20 cellular contexts compared by ENCODE assay signal in genomic region chr7:22633286-22633953, GRCh38.
"Had no signal": no experiment of that assay in that cellular context is flagged by ENCODE, and none has a peak within 500 bp of the region (broad histone marks: within the 10 kb centered on the region; RNA-seq: fewer than 3 reads in every experiment).

No MANE protein-coding gene starts in this region.

- H3K4me1 ChIP-seq: body of pancreas, pancreas had no signal

- H3K36me3 ChIP-seq: neural progenitor cell, pancreas, sigmoid colon, tibial nerve had no signal

- DNase-seq: activated CD8-positive, alpha-beta memory T cell treated with anti-CD3 and anti-CD28 coated beads for 24 hours; activated CD8-positive, alpha-beta memory T cell treated with anti-CD3 and anti-CD28 coated beads, Interleukin-2, amount 50 U/mL, for 48 hours; activated gamma-delta T cell treated with Interleukin-2 at 50 U/mL for 16 hours; body of pancreas; caudate nucleus; dorsolateral prefrontal cortex; pancreas; sigmoid colon; stimulated activated CD4-positive, alpha-beta T cell treated with anti-CD3 and anti-CD28 coated beads, Interleukin-12 subunit alpha, Interleukin-12 subunit beta, amount 100 ng/mL, for 4 hours; stimulated activated CD4-positive, alpha-beta T cell treated with anti-CD3 and anti-CD28 coated beads, Interleukin-1b, Interleukin-23, amount 100 ng/mL, for 48 hours; stimulated activated naive CD8-positive, alpha-beta T cell treated with anti-CD3 and anti-CD28 coated beads, Interleukin-15, Interleukin-2, amounts not matched to agents 100 U/mL and 50 U/mL, for 24 hours; substantia nigra had no signal

- H3K4me1 Mint-ChIP-seq: memory B cell had no signal

- H3K27ac ChIP-seq: body of pancreas, dorsolateral prefrontal cortex, epithelial cell of prostate, neural progenitor cell, pancreas had no signal

- H3K27ac Mint-ChIP-seq: activated naive CD4-positive, alpha-beta T cell treated with anti-CD3 and anti-CD28 coated beads, Interleukin-2, amount 50 U/mL, for 72 hours; activated T-helper 1 cell treated with anti-CD3 and anti-CD28 coated beads, Interleukin-12 subunit alpha, Interleukin-12 subunit beta, Interleukin-2, Interleukin-4 antibody, amounts not matched to agents 30 ng/mL and 10 ng/mL and 1 ng/mL, durations not matched to agents 14 hours and 24 hours and 36 hours; memory B cell; neural progenitor cell; T-helper 1 cell treated with Interleukin-12 subunit alpha and Interleukin-12 subunit beta and Interleukin-4 antibody, amounts not matched to agents 30 μg/mL and 1 μg/mL, for 36 hours had no signal

- H3K27me3 Mint-ChIP-seq: memory B cell had no signal

- ATAC-seq: activated CD4-positive, CD25-positive, alpha-beta regulatory T cell treated with anti-CD3 and anti-CD28 coated beads, Interleukin-2, amount 50 U/mL, for 24 hours; activated naive CD4-positive, alpha-beta T cell treated with anti-CD3 and anti-CD28 coated beads, Interleukin-2, amount 50 U/mL, for 72 hours; body of pancreas; pancreas; stimulated activated naive CD8-positive, alpha-beta T cell treated with anti-CD3 and anti-CD28 coated beads, Interleukin-15, Interleukin-2, amounts not matched to agents 100 U/mL and 50 U/mL, for 24 hours had no signal

- H3K4me2 ChIP-seq: neural progenitor cell had no signal

- H3K4me3 Mint-ChIP-seq: activated T-helper 1 cell treated with anti-CD3 and anti-CD28 coated beads, Interleukin-12 subunit alpha, Interleukin-12 subunit beta, Interleukin-2, Interleukin-4 antibody, amounts not matched to agents 30 ng/mL and 10 ng/mL and 1 ng/mL, durations not matched to agents 14 hours and 24 hours and 36 hours; memory B cell; neural progenitor cell; T-helper 1 cell treated with Interleukin-12 subunit alpha and Interleukin-12 subunit beta and Interleukin-4 antibody, amounts not matched to agents 30 μg/mL and 1 μg/mL, for 36 hours had no signal

- H2AFZ ChIP-seq: neural progenitor cell had no signal

- H3K9me3 Mint-ChIP-seq: activated naive CD4-positive, alpha-beta T cell treated with anti-CD3 and anti-CD28 coated beads, Interleukin-2, amount 50 U/mL, for 72 hours; activated T-helper 1 cell treated with anti-CD3 and anti-CD28 coated beads, Interleukin-12 subunit alpha, Interleukin-12 subunit beta, Interleukin-2, Interleukin-4 antibody, amounts not matched to agents 30 ng/mL and 10 ng/mL and 1 ng/mL, durations not matched to agents 14 hours and 24 hours and 36 hours; memory B cell; neural progenitor cell; T-helper 1 cell treated with Interleukin-12 subunit alpha and Interleukin-12 subunit beta and Interleukin-4 antibody, amounts not matched to agents 30 μg/mL and 1 μg/mL, for 36 hours had no signal

- H3K9me3 ChIP-seq: body of pancreas, pancreas, sigmoid colon, tibial nerve had no signal

- H3K36me3 Mint-ChIP-seq: activated naive CD4-positive, alpha-beta T cell treated with anti-CD3 and anti-CD28 coated beads, Interleukin-2, amount 50 U/mL, for 72 hours; neural progenitor cell had no signal

- H3K4me3 ChIP-seq: body of pancreas, dorsolateral prefrontal cortex, neural progenitor cell, pancreas, sigmoid colon, tibial nerve had no signal

- H3K27me3 ChIP-seq: body of pancreas, neural progenitor cell, pancreas, sigmoid colon, tibial nerve had no signal
